24 cellular contexts compared by ENCODE assay signal in the genomic region with DNA sequence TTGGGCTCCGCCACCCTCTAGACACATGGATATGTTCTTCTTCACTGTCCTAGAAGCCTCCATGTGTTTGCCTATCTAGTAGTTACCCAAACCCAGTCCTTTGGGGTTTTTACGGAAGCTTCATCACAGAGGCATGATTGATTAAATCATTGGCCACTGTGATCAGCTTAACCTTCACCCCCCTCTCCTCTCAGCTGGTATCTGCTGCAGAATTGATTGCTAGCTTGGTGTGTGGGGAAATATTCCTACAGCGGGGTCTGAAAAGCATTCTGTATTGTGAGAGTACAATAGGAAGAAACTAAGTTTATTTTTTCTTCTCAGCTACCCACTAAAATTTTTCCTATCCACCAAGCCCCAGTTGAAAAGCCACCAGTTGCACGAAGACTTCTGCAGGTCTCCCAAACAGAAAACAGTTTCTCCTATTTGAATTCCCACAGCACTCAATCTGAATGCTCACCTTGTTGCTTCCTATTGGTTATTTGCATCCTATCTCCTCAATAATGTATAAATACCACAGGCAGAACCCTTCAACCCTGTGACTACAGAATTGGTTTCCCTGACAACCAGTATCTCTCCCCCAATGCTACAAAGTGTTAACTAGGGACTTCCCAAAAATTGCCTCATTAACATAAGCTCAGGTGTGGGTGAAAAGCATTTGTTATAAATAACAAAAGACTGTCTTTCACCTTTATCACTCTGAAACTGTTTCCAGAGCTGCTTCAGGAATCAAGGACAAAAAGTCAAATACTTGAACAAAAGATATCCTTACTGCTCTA.
"Had no signal": no experiment of that assay in that cellular context is flagged by ENCODE, and none has a peak within 500 bp of the region (broad histone marks: within the 10 kb centered on the region; RNA-seq: fewer than 3 reads in every experiment).

No MANE protein-coding gene starts in this region.

- H3K27me3 ChIP-seq: esophagus squamous epithelium, heart right ventricle, left lung, neural progenitor cell, right lobe of liver, stomach, thyroid gland had no signal

- H3K36me3 ChIP-seq: esophagus squamous epithelium, heart right ventricle, left lung, neural progenitor cell, right lobe of liver, stomach, thyroid gland had no signal

- H3K4me1 ChIP-seq: esophagus squamous epithelium, heart right ventricle, left lung, neural progenitor cell, parathyroid adenoma, right lobe of liver, stomach, thyroid gland had no signal

- H3K9me3 ChIP-seq: right lobe of liver, thyroid gland had no signal

- H3K27me3 Mint-ChIP-seq: progenitor cell of endocrine pancreas had no signal

- H2AFZ ChIP-seq: neural progenitor cell, parathyroid adenoma had no signal

- DNase-seq: effector CD8-positive, alpha-beta T cell; esophagus squamous epithelium; foreskin melanocyte; glutamatergic neuron; heart right ventricle; hippocampal formation; left cardiac atrium; left lung; mesenchymal stem cell; midbrain; naive thymus-derived CD4-positive, alpha-beta T cell; right lobe of liver; stimulated activated CD4-positive, alpha-beta T cell treated with anti-CD3 and anti-CD28 coated beads, Interleukin-2, amount 100 ng/mL, for 24 hours; stimulated activated CD4-positive, alpha-beta T cell treated with anti-CD3 and anti-CD28 coated beads, Interleukin-4, amount 100 ng/mL, for 24 hours; stimulated activated naive CD4-positive, alpha-beta T cell treated with Interleukin-2 at 50 U/mL for 16 hours; stomach; thyroid gland; trophoblast cell had no signal

- H3K9ac ChIP-seq: neural progenitor cell, parathyroid adenoma had no signal

- ATAC-seq: heart right ventricle; left cardiac atrium; left lung; naive thymus-derived CD4-positive, alpha-beta T cell; right lobe of liver; stimulated activated effector memory CD8-positive, alpha-beta T cell treated with anti-CD3 and anti-CD28 coated beads, Interleukin-12 subunit alpha, Interleukin-12 subunit beta, amount 100 ng/mL, for 72 hours had no signal

- H3K4me2 ChIP-seq: neural progenitor cell had no signal

- H3K4me3 ChIP-seq: esophagus squamous epithelium, heart right ventricle, left lung, neural progenitor cell, right lobe of liver, stomach, thyroid gland had no signal

- H3K27ac Mint-ChIP-seq: dendritic cell treated with granulocyte-macrophage colony-stimulating factor and Interleukin-4, amounts not matched to agents 40 ng/mL and 50 ng/mL, for 4 days; naive thymus-derived CD4-positive, alpha-beta T cell; nephron; neural progenitor cell; progenitor cell of endocrine pancreas; stimulated activated effector memory CD8-positive, alpha-beta T cell treated with anti-CD3 and anti-CD28 coated beads, Interleukin-12 subunit alpha, Interleukin-12 subunit beta, amount 100 ng/mL, for 72 hours had no signal

- H3K4me1 Mint-ChIP-seq: naive thymus-derived CD4-positive, alpha-beta T cell; nephron; stimulated activated effector memory CD8-positive, alpha-beta T cell treated with anti-CD3 and anti-CD28 coated beads, Interleukin-12 subunit alpha, Interleukin-12 subunit beta, amount 100 ng/mL, for 72 hours had no signal

- H3K79me2 ChIP-seq: parathyroid adenoma had no signal

- H3K27ac ChIP-seq: esophagus squamous epithelium, heart right ventricle, left lung, neural progenitor cell, parathyroid adenoma, right lobe of liver, stomach, thyroid gland had no signal

- H3K4me3 Mint-ChIP-seq: dendritic cell treated with granulocyte-macrophage colony-stimulating factor and Interleukin-4, amounts not matched to agents 40 ng/mL and 50 ng/mL, for 4 days; naive thymus-derived CD4-positive, alpha-beta T cell; nephron; neural progenitor cell; stimulated activated effector memory CD8-positive, alpha-beta T cell treated with anti-CD3 and anti-CD28 coated beads, Interleukin-12 subunit alpha, Interleukin-12 subunit beta, amount 100 ng/mL, for 72 hours had no signal

- H3K36me3 Mint-ChIP-seq: neural progenitor cell; stimulated activated effector memory CD8-positive, alpha-beta T cell treated with anti-CD3 and anti-CD28 coated beads, Interleukin-12 subunit alpha, Interleukin-12 subunit beta, amount 100 ng/mL, for 72 hours had no signal
